ENCODE assay signal across 11 cellular contexts in the genomic region with DNA sequence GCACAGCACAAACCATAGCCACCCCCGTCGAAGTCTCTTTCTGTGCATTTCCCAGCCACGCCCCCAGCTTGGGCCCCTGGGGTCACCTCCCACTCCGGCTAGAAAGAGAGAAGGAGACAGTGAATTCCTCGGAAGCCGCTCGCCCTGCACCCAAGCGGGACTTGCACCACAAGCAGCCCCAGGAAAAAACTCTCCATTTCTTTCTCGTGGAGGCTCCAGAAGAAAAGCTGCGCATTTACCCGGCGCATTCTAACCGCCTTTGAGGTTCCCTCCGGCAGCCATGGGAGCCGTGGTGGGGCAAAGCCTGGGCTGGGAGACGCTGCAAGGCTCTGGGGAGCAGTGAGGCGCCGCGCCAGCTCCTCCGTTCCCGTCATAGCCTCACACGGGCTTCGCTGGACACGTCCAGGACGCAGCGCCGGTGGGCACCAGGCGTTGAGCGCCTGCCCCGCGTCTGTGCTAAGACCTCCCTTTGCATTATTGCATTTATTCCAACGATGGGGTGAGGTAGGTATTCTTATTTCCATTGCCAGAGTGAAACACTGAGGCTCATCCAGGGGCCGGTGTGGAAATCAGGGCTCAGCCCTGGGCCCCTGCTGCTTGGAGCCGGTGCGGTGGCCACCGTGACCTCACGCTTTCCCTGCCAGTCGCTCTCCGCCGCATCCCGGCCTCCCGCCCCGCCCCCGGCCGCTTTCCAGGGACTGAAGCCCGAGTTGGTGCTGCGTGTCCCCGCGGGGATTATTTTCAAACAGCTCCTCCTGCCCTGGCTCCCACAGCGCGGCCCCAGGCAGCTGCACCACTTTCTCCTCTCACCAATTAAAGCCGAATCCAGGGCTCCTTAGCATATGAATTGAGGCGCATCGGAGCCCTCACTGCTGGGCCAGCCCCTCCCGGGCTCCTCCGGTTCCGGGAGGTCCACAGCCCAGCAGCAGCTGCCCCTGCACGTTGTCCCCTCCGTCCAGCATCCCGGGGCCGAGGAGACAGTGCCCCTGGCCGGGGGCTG.
DNase-seq lines count a peak whose midpoint lies in the region; ATAC-seq and TF ChIP-seq lines count a peak whose summit lies in the region.
"Had no signal": no experiment of that assay in that cellular context is flagged by ENCODE, and none has a peak within 500 bp of the region (broad histone marks: within the 10 kb centered on the region; RNA-seq: fewer than 3 reads in every experiment).

No MANE protein-coding gene starts in this region.

- DNase-seq in NCI-H526 treated with DMSO at 0.1 percent for 48 hours (lab: John Stamatoyannopoulos, UW) = peak; percentile 17
- peak; percentile 73 for DNase-seq in Right ventricle myocardium superior
- peak; percentile 80 for DNase-seq in nephron progenitor cell
- no peak for DNase-seq in activated CD8-positive, alpha-beta memory T cell treated with anti-CD3 and anti-CD28 coated beads, Interleukin-2, amount 50 U/mL, for 4 hours

- no peaks in the 10 kb centered on the region for H3K36me3 Mint-ChIP-seq in nephron progenitor cell (ENCODE audit: low read depth)
- H3K36me3 Mint-ChIP-seq: activated naive CD4-positive, alpha-beta T cell treated with anti-CD3 and anti-CD28 coated beads, Interleukin-2, amount 50 U/mL, for 24 hours; CD14-positive monocyte; stimulated activated memory B cell treated with anti-CD40 and anti-IgM and Interleukin-4, amounts not matched to agents 10 μg/mL and 1 μg/mL and 100 μg/mL, for 72 hours had no signal

- H3K4me1 ChIP-seq in BLaER1 = peaks cover 82% of the 10 kb centered on the region

- TF ChIP-seq CTCF in nephron progenitor cell (IDR thresholded peaks at IDR 0.05) = no peak

- peak overlapping the region; percentile 86 for H3K4me3 Mint-ChIP-seq in nephron progenitor cell
- H3K4me3 Mint-ChIP-seq: activated naive CD4-positive, alpha-beta T cell treated with anti-CD3 and anti-CD28 coated beads, Interleukin-2, amount 50 U/mL, for 24 hours; stimulated activated memory B cell treated with anti-CD40 and anti-IgM and Interleukin-4, amounts not matched to agents 10 μg/mL and 1 μg/mL and 100 μg/mL, for 72 hours had no signal

- H3K4me3 ChIP-seq in BLaER1 = peak overlapping the region; percentile 61

- peak overlapping the region; percentile 98 for H3K4me2 ChIP-seq in BLaER1

- H3K36me3 ChIP-seq in BLaER1 = no peaks in the 10 kb centered on the region

- H3K27me3 Mint-ChIP-seq in nephron progenitor cell (ENCODE audit: low read depth, poor library complexity) = peaks cover 45% of the 10 kb centered on the region

- H3K4me1 Mint-ChIP-seq in nephron progenitor cell = peaks cover 75% of the 10 kb centered on the region
- H3K4me1 Mint-ChIP-seq: activated naive CD4-positive, alpha-beta T cell treated with anti-CD3 and anti-CD28 coated beads, Interleukin-2, amount 50 U/mL, for 24 hours; CD14-positive monocyte had no signal

- peaks cover 13% of the 10 kb centered on the region; the same call in 1 of the 2 replicates for H3K9me3 ChIP-seq in BLaER1

- H3K27ac Mint-ChIP-seq in nephron progenitor cell = no peak overlapping the region
- H3K27ac Mint-ChIP-seq: activated naive CD4-positive, alpha-beta T cell treated with anti-CD3 and anti-CD28 coated beads, Interleukin-2, amount 50 U/mL, for 24 hours; CD14-positive monocyte; stimulated activated memory B cell treated with anti-CD40 and anti-IgM and Interleukin-4, amounts not matched to agents 10 μg/mL and 1 μg/mL and 100 μg/mL, for 72 hours had no signal

- peaks cover 38% of the 10 kb centered on the region for H3K27me3 ChIP-seq in BLaER1

- H3K9ac ChIP-seq in BLaER1 = peak overlapping the region; percentile 61; the same call in 1 of the 2 replicates

- ATAC-seq in Right ventricle myocardium superior (ENCODE audit: poor library complexity) (peak; percentile 48), HG02623 (IDR thresholded peaks at IDR 0.05; ENCODE audit: unreplicated experiment) (no peak), GM21515 (IDR thresholded peaks at IDR 0.05; ENCODE audit: unreplicated experiment) (no peak), HG03280 (IDR thresholded peaks at IDR 0.05; ENCODE audit: unreplicated experiment) (no peak)
- ATAC-seq: stimulated activated memory B cell treated with anti-CD40 and anti-IgM and Interleukin-4, amounts not matched to agents 10 μg/mL and 1 μg/mL and 100 μg/mL, for 72 hours had no signal

- H4K20me1 ChIP-seq in BLaER1 = peaks cover 6% of the 10 kb centered on the region; the same call in 1 of the 2 replicates

- intact Hi-C loops in Right ventricle myocardium superior (cut with DNase I) = no loop called here

- H3K27ac ChIP-seq in BLaER1 = no peak overlapping the region

- peaks cover 4% of the 10 kb centered on the region for H3K9me3 Mint-ChIP-seq in nephron progenitor cell
- H3K9me3 Mint-ChIP-seq: activated naive CD4-positive, alpha-beta T cell treated with anti-CD3 and anti-CD28 coated beads, Interleukin-2, amount 50 U/mL, for 24 hours; stimulated activated memory B cell treated with anti-CD40 and anti-IgM and Interleukin-4, amounts not matched to agents 10 μg/mL and 1 μg/mL and 100 μg/mL, for 72 hours had no signal
